In genomic region chr2:18753722-18754121, GRCh38 we compare ENCODE assay signal across 3 cellular contexts.
"Had no signal": no experiment of that assay in that cellular context is flagged by ENCODE, and none has a peak within 500 bp of the region (broad histone marks: within the 10 kb centered on the region; RNA-seq: fewer than 3 reads in every experiment).

No MANE protein-coding gene starts in this region.

- DNase-seq: GDM1, GF-D8 had no signal

- H3K4me3 ChIP-seq: GM12878 had no signal
